ENCODE assay signal across 23 cellular contexts in the genomic region with DNA sequence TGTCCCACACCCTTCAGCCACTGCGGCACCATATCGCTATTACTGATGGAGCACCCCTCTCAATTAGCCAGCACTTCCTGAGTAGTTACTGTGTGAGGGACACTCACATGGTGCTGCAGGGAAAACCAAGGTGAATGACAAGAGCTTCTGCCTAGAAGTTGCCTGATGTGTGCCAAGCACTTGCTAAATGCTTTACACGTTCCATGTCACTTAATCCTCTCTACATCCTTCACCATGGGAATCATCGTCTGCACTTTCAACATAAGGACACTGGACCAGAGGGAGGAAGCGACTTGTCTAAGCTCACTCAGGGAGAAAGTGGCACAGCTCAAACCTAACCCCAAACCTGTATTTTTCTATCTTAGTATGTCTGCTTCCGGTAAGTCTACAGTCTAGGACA.
"Had no signal": no experiment of that assay in that cellular context is flagged by ENCODE, and none has a peak within 500 bp of the region (broad histone marks: within the 10 kb centered on the region; RNA-seq: fewer than 3 reads in every experiment).

No MANE protein-coding gene starts in this region.

- H3K27ac ChIP-seq: colonic mucosa, coronary artery, dorsolateral prefrontal cortex, epithelial cell of prostate, esophagus muscularis mucosa, esophagus squamous epithelium, foreskin keratinocyte, gastrocnemius medialis, gastroesophageal sphincter, heart left ventricle, heart right ventricle had no signal

- DNase-seq: colonic mucosa; cortex of kidney; dorsolateral prefrontal cortex; effector CD4-positive, alpha-beta T cell; effector CD8-positive, alpha-beta T cell; effector memory CD4-positive, alpha-beta T cell; effector memory CD8-positive, alpha-beta T cell; endodermal cell; erythroblast; esophagus squamous epithelium; foreskin fibroblast; foreskin keratinocyte; foreskin melanocyte; gastrocnemius medialis; glutamatergic neuron; head of caudate nucleus; heart left ventricle; heart right ventricle had no signal

- H3K27me3 ChIP-seq: colonic mucosa, esophagus muscularis mucosa, esophagus squamous epithelium, foreskin keratinocyte, gastrocnemius medialis, gastroesophageal sphincter, heart left ventricle, heart right ventricle had no signal

- H3K4me3 ChIP-seq: colonic mucosa, coronary artery, dorsolateral prefrontal cortex, esophagus muscularis mucosa, esophagus squamous epithelium, gastrocnemius medialis, gastroesophageal sphincter, heart left ventricle, heart right ventricle had no signal

- ATAC-seq: effector memory CD8-positive, alpha-beta T cell; esophagus mucosa; foreskin keratinocyte; gastrocnemius medialis; gastroesophageal sphincter; heart left ventricle; heart right ventricle had no signal

- H3K4me1 ChIP-seq: colonic mucosa, foreskin keratinocyte, gastrocnemius medialis had no signal

- H3K36me3 ChIP-seq: colonic mucosa, esophagus muscularis mucosa, esophagus squamous epithelium, gastrocnemius medialis, gastroesophageal sphincter, heart left ventricle, heart right ventricle had no signal

- H3K9me3 ChIP-seq: colonic mucosa, esophagus muscularis mucosa, esophagus squamous epithelium, gastrocnemius medialis, gastroesophageal sphincter, heart left ventricle, heart right ventricle had no signal
